ENCODE assay signal across 21 cellular contexts in genomic region chr7:22622386-22622785, GRCh38.
"Had no signal": no experiment of that assay in that cellular context is flagged by ENCODE, and none has a peak within 500 bp of the region (broad histone marks: within the 10 kb centered on the region; RNA-seq: fewer than 3 reads in every experiment).

No MANE protein-coding gene starts in this region.

- H3K36me3 ChIP-seq: brain microvascular endothelial cell, cardiac muscle cell, Peyer's patch, SJCRH30 had no signal

- ATAC-seq: activated CD4-positive, CD25-positive, alpha-beta regulatory T cell treated with anti-CD3 and anti-CD28 coated beads, Interleukin-2, amount 50 U/mL, for 24 hours; activated CD8-positive, alpha-beta T cell treated with anti-CD3 and anti-CD28 coated beads for 36 hours; activated T-cell treated with anti-CD3 and anti-CD28 coated beads, Interleukin-2, amount 50 U/mL, for 72 hours; SK-N-SH treated with all-trans-retinoic acid at 6 μM for 48 hours had no signal

- H3K4me3 ChIP-seq: cardiac muscle cell, Peyer's patch, SJCRH30 had no signal

- H3K4me1 ChIP-seq: Peyer's patch, SJCRH30 had no signal

- H3K27ac ChIP-seq: brain microvascular endothelial cell, cardiac muscle cell, Peyer's patch, RWPE1, SJCRH30 had no signal

- H3K27me3 ChIP-seq: brain microvascular endothelial cell, cardiac muscle cell, Peyer's patch, SJCRH30 had no signal

- DNase-seq: activated CD4-positive, alpha-beta T cell treated with anti-CD3 and anti-CD28 coated beads for 4 hours; activated CD8-positive, alpha-beta memory T cell treated with anti-CD3 and anti-CD28 coated beads, Interleukin-2, amount 50 U/mL, for 4 hours; activated CD8-positive, alpha-beta T cell treated with anti-CD3 and anti-CD28 coated beads for 36 hours; activated gamma-delta T cell treated with Interleukin-2 at 50 U/mL for 16 hours; activated naive CD4-positive, alpha-beta T cell treated with anti-CD3 and anti-CD28 coated beads, Interleukin-2, amount 10 ng/mL, durations not matched to agents 7 days and 5 days; activated naive CD8-positive, alpha-beta T cell treated with anti-CD3 and anti-CD28 coated beads for 36 hours; activated T-cell treated with anti-CD3 and anti-CD28 coated beads, Interleukin-2, amount 50 U/mL, for 72 hours; brain microvascular endothelial cell; NCI-H1048; NCI-H146; NCI-H187 treated with DMSO at 0.1 percent for 48 hours; NCI-H2081 treated with DMSO at 0.1 percent for 48 hours; NCI-H446; NCI-H524; Peyer's patch; Right ventricle myocardium superior; SJCRH30 had no signal
